14 cellular contexts compared by ENCODE assay signal in genomic region chr4:38223801-38224236, GRCh38.
DNase-seq lines count a peak whose midpoint lies in the region; ATAC-seq lines count a peak whose summit lies in the region.
"Had no signal": no experiment of that assay in that cellular context is flagged by ENCODE, and none has a peak within 500 bp of the region (broad histone marks: within the 10 kb centered on the region; RNA-seq: fewer than 3 reads in every experiment).

No MANE protein-coding gene starts in this region.

- H3K4me3 ChIP-seq in duodenal mucosa (ENCODE audit: low read depth in 1 of 2, low read length in 2 of 2) = peak overlapping the region in 1 of 2 donors; percentile 44
- H3K4me3 ChIP-seq in mesodermal cell (ENCODE audit: extremely low read depth, insufficient read depth, low read length, poor library complexity, severe bottlenecking) = no peak overlapping the region
- H3K4me3 ChIP-seq in skeletal muscle tissue (ENCODE audit: low read length in 3 of 3) = no peak overlapping the region
- H3K4me3 ChIP-seq: BLaER1 treated with 17β-estradiol and CSF1 and Interleukin-3, amounts not matched to agents 10 nM and 100 nM; esophagus muscularis mucosa had no signal

- no peak for ATAC-seq in activated T-cell treated with anti-CD3 and anti-CD28 coated beads, Interleukin-2, amount 50 U/mL, for 4 hours
- no peak for ATAC-seq in HG03521 (IDR thresholded peaks at IDR 0.05; ENCODE audit: unreplicated experiment)
- ATAC-seq: T-helper 17 cell had no signal

- peak overlapping the region; percentile 17 to 46 for H3K9ac ChIP-seq in duodenal mucosa (ENCODE audit: low read depth in 1 of 2, low read length in 2 of 2)
- no peak overlapping the region for H3K9ac ChIP-seq in skeletal muscle tissue (ENCODE audit: low read depth in 1 of 3, low read length in 3 of 3)

- H3K27me3 ChIP-seq in duodenal mucosa (ENCODE audit: control insufficient read depth in 1 of 2, insufficient read depth in 2 of 2, low read length in 2 of 2) (no peaks in the 10 kb centered on the region), skeletal muscle tissue (ENCODE audit: control insufficient read depth in 3 of 3, insufficient read depth in 3 of 3, low read length in 3 of 3) (no peaks in the 10 kb centered on the region)
- H3K27me3 ChIP-seq: BLaER1 treated with 17β-estradiol and CSF1 and Interleukin-3, amounts not matched to agents 10 nM and 100 nM; esophagus muscularis mucosa had no signal

- 83 to 92% methylated on average over 1 to 4 of the region's 8 CpGs for WGBS in mesodermal cell (ENCODE audit: insufficient coverage in 2 of 2), 2 experiments

- H3K4me1 ChIP-seq in duodenal mucosa (ENCODE audit: control insufficient read depth in 1 of 2, insufficient read depth in 2 of 2, low read length in 2 of 2) (peaks cover 29 to 44% of the 10 kb centered on the region in 2 donors), mesodermal cell (ENCODE audit: control insufficient read depth, insufficient read depth, low read length, poor library complexity, severe bottlenecking) (peaks cover 8% of the 10 kb centered on the region), skeletal muscle tissue (ENCODE audit: control insufficient read depth in 3 of 3, insufficient read depth in 3 of 3, low read length in 3 of 3) (peaks cover 0 to 10% (median 4%) of the 10 kb centered on the region in 3 donors)

- H3K36me3 Mint-ChIP-seq in activated T-cell treated with anti-CD3 and anti-CD28 coated beads, Interleukin-2, amount 50 U/mL, for 4 hours (ENCODE audit: insufficient read depth) = no peaks in the 10 kb centered on the region

- H3K27ac ChIP-seq in duodenal mucosa (ENCODE audit: low read depth, low read length) = peak overlapping the region; percentile 84
- H3K27ac ChIP-seq in mesodermal cell (ENCODE audit: low read depth, low read length, severe bottlenecking) = peak overlapping the region; percentile 33
- peak overlapping the region; percentile 36 for H3K27ac ChIP-seq in skeletal muscle tissue (ENCODE audit: low read depth, low read length)

- no peaks in the 10 kb centered on the region for H3K4me1 Mint-ChIP-seq in activated T-cell treated with anti-CD3 and anti-CD28 coated beads, Interleukin-2, amount 50 U/mL, for 4 hours (ENCODE audit: low read depth)
- H3K4me1 Mint-ChIP-seq: activated CD4-positive, alpha-beta T cell treated with anti-CD3 and anti-CD28 coated beads, Interleukin-2, amount 10 ng/mL, durations not matched to agents 7 days and 5 days; T-helper 17 cell had no signal

- H3K9me3 Mint-ChIP-seq in activated T-cell treated with anti-CD3 and anti-CD28 coated beads, Interleukin-2, amount 50 U/mL, for 4 hours = peaks cover 4% of the 10 kb centered on the region

- H3K9me3 ChIP-seq in duodenal mucosa (ENCODE audit: control insufficient read depth in 1 of 2, low read length in 2 of 2) = no peaks in the 10 kb centered on the region
- H3K9me3 ChIP-seq in mesodermal cell (ENCODE audit: control insufficient read depth, low read length) = no peaks in the 10 kb centered on the region
- no peaks in the 10 kb centered on the region for H3K9me3 ChIP-seq in skeletal muscle tissue (ENCODE audit: control insufficient read depth in 3 of 3, low read length in 3 of 3)
- H3K9me3 ChIP-seq: BLaER1 treated with 17β-estradiol and CSF1 and Interleukin-3, amounts not matched to agents 10 nM and 100 nM; esophagus muscularis mucosa had no signal

- DNase-seq in HT-29 (ENCODE audit: low spot score) = peak; percentile 68
- no peak for DNase-seq in activated T-cell treated with anti-CD3 and anti-CD28 coated beads, Interleukin-2, amount 50 U/mL, for 4 hours
- no peak for DNase-seq in NK-92 treated with Interleukin-12 subunit alpha and Interleukin-12 subunit beta, amount 100 ng/mL, for 24 hours (lab: John Stamatoyannopoulos, UW)
- no peak for DNase-seq in activated naive CD4-positive, alpha-beta T cell treated with Interleukin-2 at 50 U/mL for 16 hours
- DNase-seq: activated CD4-positive, alpha-beta T cell treated with anti-CD3 and anti-CD28 coated beads, Interleukin-2, amount 10 ng/mL, durations not matched to agents 7 days and 5 days; stimulated activated CD4-positive, alpha-beta T cell treated with anti-CD3 and anti-CD28 coated beads, Interleukin-2, amount 100 ng/mL, for 48 hours; stimulated activated naive CD4-positive, alpha-beta T cell; T-helper 17 cell had no signal

- H3K4me3 Mint-ChIP-seq in activated T-cell treated with anti-CD3 and anti-CD28 coated beads, Interleukin-2, amount 50 U/mL, for 4 hours = no peak overlapping the region
- H3K4me3 Mint-ChIP-seq: activated CD4-positive, alpha-beta T cell treated with anti-CD3 and anti-CD28 coated beads, Interleukin-2, amount 10 ng/mL, durations not matched to agents 7 days and 5 days; T-helper 17 cell had no signal

- H3K27me3 Mint-ChIP-seq in activated T-cell treated with anti-CD3 and anti-CD28 coated beads, Interleukin-2, amount 50 U/mL, for 4 hours (ENCODE audit: low read depth) = no peaks in the 10 kb centered on the region

- H3K36me3 ChIP-seq in duodenal mucosa (ENCODE audit: control insufficient read depth in 1 of 2, insufficient read depth in 2 of 2, low read length in 2 of 2) = no peaks in the 10 kb centered on the region
- no peaks in the 10 kb centered on the region for H3K36me3 ChIP-seq in mesodermal cell (ENCODE audit: control insufficient read depth, insufficient read depth, low read length)
- no peaks in the 10 kb centered on the region for H3K36me3 ChIP-seq in skeletal muscle tissue (ENCODE audit: control insufficient read depth in 3 of 3, insufficient read depth in 3 of 3, low read length in 3 of 3)
- H3K36me3 ChIP-seq: BLaER1 treated with 17β-estradiol and CSF1 and Interleukin-3, amounts not matched to agents 10 nM and 100 nM; esophagus muscularis mucosa had no signal

Comparison
In these comparisons a context has a peak if more than half of its experiments do, and no peak if none do; other contexts are left out.
1. H3K27ac ChIP-seq: peak in every context shown above with its lines; median percentile 84 in duodenal mucosa; 36 in skeletal muscle tissue; 33 in mesodermal cell.
2. H3K9ac ChIP-seq: peak in duodenal mucosa (2 of 2); none in skeletal muscle tissue (0 of 3).